1 cellular context compared by ENCODE assay signal in genomic region chr3:57006949-57007419, GRCh38.
TF ChIP-seq lines count a peak whose summit lies in the region.

No MANE protein-coding gene starts in this region.

TF ChIP-seq in H1, 55 proteins besides CTCF, POLR2A, EP300 and RAD21:
- TF ChIP-seq EZH2 (IDR thresholded peaks at IDR 0.05; ENCODE audit: low read depth, low read length, severe bottlenecking) (no peak), TCF12 (IDR thresholded peaks at IDR 0.05; ENCODE audit: low read depth, low read length) (no peak), TBP (IDR thresholded peaks at IDR 0.05; ENCODE audit: low read depth, low read length) (no peak), NANOG (IDR thresholded peaks at IDR 0.05; ENCODE audit: insufficient read depth, low read depth, low read length, poor library complexity, severe bottlenecking) (no peak), BRCA1 (IDR thresholded peaks at IDR 0.05; ENCODE audit: low read depth, low read length) (no peak), POU5F1 (IDR thresholded peaks at IDR 0.05; ENCODE audit: low read depth, low read length) (no peak), CREB1 (IDR thresholded peaks at IDR 0.05) (no peak), KDM1A (IDR thresholded peaks at IDR 0.05; ENCODE audit: borderline replicate concordance, low read length) (no peak), CEBPB (IDR thresholded peaks at IDR 0.05; ENCODE audit: low read depth, low read length) (no peak), TAF7 (optimal IDR thresholded peaks at IDR 0.05; ENCODE audit: borderline replicate concordance, low read depth, low read length) (no peak), POLR2AphosphoS5 (IDR thresholded peaks at IDR 0.05; ENCODE audit: low read depth, low read length) (no peak), GTF2F1 (IDR thresholded peaks at IDR 0.05; ENCODE audit: borderline replicate concordance, low read depth, low read length) (no peak), KDM5A (IDR thresholded peaks at IDR 0.05; ENCODE audit: low read length) (no peak), RNF2 (IDR thresholded peaks at IDR 0.05; ENCODE audit: borderline replicate concordance, low read depth, low read length, missing control alignments, poor library complexity, severe bottlenecking) (no peak), SIN3A (conservative IDR thresholded peaks at IDR 0.05 in 1 of 2, IDR thresholded peaks at IDR 0.05 in 1 of 2; ENCODE audit: low read depth in 1 of 2, low read length in 2 of 2) (no peak), SRF (IDR thresholded peaks at IDR 0.05; ENCODE audit: low read depth, low read length) (no peak)
- TF ChIP-seq, protein P1, sequence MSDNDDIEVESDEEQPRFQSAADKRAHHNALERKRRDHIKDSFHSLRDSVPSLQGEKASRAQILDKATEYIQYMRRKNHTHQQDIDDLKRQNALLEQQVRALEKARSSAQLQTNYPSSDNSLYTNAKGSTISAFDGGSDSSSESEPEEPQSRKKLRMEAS (IDR thresholded peaks at IDR 0.05) = no peak
TF ChIP-seq in H1: peak in this region for 0.
